Comparison of ENCODE assay signal across 1 cellular context in the genomic region with DNA sequence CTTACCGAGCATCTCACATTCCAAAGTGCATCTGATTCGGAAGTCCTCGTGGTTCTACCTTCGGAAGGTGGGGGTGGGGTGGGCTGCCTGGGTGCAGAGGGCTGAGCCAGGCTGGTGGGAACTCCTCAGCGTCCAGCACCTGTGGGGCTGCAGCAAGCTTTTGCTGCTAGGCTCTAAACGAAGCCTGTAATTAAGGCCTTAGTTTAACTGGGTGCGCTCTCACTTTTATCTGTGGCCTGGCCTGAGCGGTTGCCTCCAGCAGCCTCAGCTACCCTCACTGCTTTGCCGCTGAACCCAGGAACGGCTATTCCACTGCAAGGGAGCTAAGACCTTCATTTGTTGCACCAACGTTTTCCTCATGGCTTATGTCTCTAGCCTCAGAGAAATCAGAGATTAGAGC.
TF ChIP-seq lines count a peak whose summit lies in the region.

No MANE protein-coding gene starts in this region.

TF ChIP-seq in HepG2, 621 proteins besides CTCF, POLR2A, EP300 and RAD21 (continues in another document):
- no peak for TF ChIP-seq SP4 (CRISPR knock-in tag; IDR thresholded peaks at IDR 0.05)
- TF ChIP-seq, protein P1, sequence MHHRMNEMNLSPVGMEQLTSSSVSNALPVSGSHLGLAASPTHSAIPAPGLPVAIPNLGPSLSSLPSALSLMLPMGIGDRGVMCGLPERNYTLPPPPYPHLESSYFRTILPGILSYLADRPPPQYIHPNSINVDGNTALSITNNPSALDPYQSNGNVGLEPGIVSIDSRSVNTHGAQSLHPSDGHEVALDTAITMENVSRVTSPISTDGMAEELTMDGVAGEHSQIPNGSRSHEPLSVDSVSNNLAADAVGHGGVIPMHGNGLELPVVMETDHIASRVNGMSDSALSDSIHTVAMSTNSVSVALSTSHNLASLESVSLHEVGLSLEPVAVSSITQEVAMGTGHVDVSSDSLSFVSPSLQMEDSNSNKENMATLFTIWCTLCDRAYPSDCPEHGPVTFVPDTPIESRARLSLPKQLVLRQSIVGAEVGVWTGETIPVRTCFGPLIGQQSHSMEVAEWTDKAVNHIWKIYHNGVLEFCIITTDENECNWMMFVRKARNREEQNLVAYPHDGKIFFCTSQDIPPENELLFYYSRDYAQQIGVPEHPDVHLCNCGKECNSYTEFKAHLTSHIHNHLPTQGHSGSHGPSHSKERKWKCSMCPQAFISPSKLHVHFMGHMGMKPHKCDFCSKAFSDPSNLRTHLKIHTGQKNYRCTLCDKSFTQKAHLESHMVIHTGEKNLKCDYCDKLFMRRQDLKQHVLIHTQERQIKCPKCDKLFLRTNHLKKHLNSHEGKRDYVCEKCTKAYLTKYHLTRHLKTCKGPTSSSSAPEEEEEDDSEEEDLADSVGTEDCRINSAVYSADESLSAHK (CRISPR knock-in tag; IDR thresholded peaks at IDR 0.05; ENCODE audit: borderline replicate concordance) = no peak
- TF ChIP-seq, protein P2, sequence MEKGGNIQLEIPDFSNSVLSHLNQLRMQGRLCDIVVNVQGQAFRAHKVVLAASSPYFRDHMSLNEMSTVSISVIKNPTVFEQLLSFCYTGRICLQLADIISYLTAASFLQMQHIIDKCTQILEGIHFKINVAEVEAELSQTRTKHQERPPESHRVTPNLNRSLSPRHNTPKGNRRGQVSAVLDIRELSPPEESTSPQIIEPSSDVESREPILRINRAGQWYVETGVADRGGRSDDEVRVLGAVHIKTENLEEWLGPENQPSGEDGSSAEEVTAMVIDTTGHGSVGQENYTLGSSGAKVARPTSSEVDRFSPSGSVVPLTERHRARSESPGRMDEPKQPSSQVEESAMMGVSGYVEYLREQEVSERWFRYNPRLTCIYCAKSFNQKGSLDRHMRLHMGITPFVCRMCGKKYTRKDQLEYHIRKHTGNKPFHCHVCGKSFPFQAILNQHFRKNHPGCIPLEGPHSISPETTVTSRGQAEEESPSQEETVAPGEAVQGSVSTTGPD (CRISPR knock-in tag; IDR thresholded peaks at IDR 0.05) = no peak
- TF ChIP-seq ZNF556 (CRISPR knock-in tag; IDR thresholded peaks at IDR 0.05; ENCODE audit: borderline replicate concordance) = peak; percentile 5; the same call in 1 of the 2 replicates
- TF ChIP-seq ESRRA (CRISPR knock-in tag; IDR thresholded peaks at IDR 0.05; ENCODE audit: low read depth) = no peak
- TF ChIP-seq ZNF549 (CRISPR knock-in tag; IDR thresholded peaks at IDR 0.05) = no peak
- no peak for TF ChIP-seq YEATS4 (CRISPR knock-in tag; IDR thresholded peaks at IDR 0.05; ENCODE audit: borderline replicate concordance)
- TF ChIP-seq ZBTB38 (CRISPR knock-in tag; IDR thresholded peaks at IDR 0.05) = peak; percentile 5; the same call in 1 of the 2 replicates
- no peak for TF ChIP-seq EZH2 (conservative IDR thresholded peaks at IDR 0.05; ENCODE audit: low read depth, low read length)
- no peak for TF ChIP-seq ZNF367 (CRISPR knock-in tag; IDR thresholded peaks at IDR 0.05; ENCODE audit: borderline replicate concordance)
- TF ChIP-seq SIX1 (CRISPR knock-in tag; IDR thresholded peaks at IDR 0.05; ENCODE audit: borderline replicate concordance) = peak; percentile 10; the same call in 1 of the 2 replicates
- TF ChIP-seq, protein P3, sequence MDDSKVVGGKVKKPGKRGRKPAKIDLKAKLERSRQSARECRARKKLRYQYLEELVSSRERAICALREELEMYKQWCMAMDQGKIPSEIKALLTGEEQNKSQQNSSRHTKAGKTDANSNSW (CRISPR knock-in tag; IDR thresholded peaks at IDR 0.05; ENCODE audit: borderline replicate concordance) = 0 out of 2 replicates have a peak, but pooled peaks have one; percentile 42
- TF ChIP-seq ZNF530 (CRISPR knock-in tag; IDR thresholded peaks at IDR 0.05; ENCODE audit: low read depth) = 0 out of 2 replicates have a peak, but pooled peaks have one; percentile 13
- TF ChIP-seq, protein P4, sequence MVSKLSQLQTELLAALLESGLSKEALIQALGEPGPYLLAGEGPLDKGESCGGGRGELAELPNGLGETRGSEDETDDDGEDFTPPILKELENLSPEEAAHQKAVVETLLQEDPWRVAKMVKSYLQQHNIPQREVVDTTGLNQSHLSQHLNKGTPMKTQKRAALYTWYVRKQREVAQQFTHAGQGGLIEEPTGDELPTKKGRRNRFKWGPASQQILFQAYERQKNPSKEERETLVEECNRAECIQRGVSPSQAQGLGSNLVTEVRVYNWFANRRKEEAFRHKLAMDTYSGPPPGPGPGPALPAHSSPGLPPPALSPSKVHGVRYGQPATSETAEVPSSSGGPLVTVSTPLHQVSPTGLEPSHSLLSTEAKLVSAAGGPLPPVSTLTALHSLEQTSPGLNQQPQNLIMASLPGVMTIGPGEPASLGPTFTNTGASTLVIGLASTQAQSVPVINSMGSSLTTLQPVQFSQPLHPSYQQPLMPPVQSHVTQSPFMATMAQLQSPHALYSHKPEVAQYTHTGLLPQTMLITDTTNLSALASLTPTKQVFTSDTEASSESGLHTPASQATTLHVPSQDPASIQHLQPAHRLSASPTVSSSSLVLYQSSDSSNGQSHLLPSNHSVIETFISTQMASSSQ (IDR thresholded peaks at IDR 0.05; ENCODE audit: low read depth) = no peak
- TF ChIP-seq, protein P4 (CRISPR knock-in tag; IDR thresholded peaks at IDR 0.05; ENCODE audit: borderline replicate concordance) = no peak
- 0 out of 2 replicates have a peak, but pooled peaks have one; percentile 6 for TF ChIP-seq ZMYM2 (CRISPR knock-in tag; IDR thresholded peaks at IDR 0.05)
- TF ChIP-seq, protein P5, sequence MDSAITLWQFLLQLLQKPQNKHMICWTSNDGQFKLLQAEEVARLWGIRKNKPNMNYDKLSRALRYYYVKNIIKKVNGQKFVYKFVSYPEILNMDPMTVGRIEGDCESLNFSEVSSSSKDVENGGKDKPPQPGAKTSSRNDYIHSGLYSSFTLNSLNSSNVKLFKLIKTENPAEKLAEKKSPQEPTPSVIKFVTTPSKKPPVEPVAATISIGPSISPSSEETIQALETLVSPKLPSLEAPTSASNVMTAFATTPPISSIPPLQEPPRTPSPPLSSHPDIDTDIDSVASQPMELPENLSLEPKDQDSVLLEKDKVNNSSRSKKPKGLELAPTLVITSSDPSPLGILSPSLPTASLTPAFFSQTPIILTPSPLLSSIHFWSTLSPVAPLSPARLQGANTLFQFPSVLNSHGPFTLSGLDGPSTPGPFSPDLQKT (CRISPR knock-in tag; IDR thresholded peaks at IDR 0.05; ENCODE audit: borderline replicate concordance) = no peak
- TF ChIP-seq, protein P6, sequence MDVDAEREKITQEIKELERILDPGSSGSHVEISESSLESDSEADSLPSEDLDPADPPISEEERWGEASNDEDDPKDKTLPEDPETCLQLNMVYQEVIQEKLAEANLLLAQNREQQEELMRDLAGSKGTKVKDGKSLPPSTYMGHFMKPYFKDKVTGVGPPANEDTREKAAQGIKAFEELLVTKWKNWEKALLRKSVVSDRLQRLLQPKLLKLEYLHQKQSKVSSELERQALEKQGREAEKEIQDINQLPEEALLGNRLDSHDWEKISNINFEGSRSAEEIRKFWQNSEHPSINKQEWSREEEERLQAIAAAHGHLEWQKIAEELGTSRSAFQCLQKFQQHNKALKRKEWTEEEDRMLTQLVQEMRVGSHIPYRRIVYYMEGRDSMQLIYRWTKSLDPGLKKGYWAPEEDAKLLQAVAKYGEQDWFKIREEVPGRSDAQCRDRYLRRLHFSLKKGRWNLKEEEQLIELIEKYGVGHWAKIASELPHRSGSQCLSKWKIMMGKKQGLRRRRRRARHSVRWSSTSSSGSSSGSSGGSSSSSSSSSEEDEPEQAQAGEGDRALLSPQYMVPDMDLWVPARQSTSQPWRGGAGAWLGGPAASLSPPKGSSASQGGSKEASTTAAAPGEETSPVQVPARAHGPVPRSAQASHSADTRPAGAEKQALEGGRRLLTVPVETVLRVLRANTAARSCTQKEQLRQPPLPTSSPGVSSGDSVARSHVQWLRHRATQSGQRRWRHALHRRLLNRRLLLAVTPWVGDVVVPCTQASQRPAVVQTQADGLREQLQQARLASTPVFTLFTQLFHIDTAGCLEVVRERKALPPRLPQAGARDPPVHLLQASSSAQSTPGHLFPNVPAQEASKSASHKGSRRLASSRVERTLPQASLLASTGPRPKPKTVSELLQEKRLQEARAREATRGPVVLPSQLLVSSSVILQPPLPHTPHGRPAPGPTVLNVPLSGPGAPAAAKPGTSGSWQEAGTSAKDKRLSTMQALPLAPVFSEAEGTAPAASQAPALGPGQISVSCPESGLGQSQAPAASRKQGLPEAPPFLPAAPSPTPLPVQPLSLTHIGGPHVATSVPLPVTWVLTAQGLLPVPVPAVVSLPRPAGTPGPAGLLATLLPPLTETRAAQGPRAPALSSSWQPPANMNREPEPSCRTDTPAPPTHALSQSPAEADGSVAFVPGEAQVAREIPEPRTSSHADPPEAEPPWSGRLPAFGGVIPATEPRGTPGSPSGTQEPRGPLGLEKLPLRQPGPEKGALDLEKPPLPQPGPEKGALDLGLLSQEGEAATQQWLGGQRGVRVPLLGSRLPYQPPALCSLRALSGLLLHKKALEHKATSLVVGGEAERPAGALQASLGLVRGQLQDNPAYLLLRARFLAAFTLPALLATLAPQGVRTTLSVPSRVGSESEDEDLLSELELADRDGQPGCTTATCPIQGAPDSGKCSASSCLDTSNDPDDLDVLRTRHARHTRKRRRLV (CRISPR knock-in tag; IDR thresholded peaks at IDR 0.05) = no peak
- TF ChIP-seq NCOA1 (CRISPR knock-in tag; IDR thresholded peaks at IDR 0.05) = 0 out of 2 replicates have a peak, but pooled peaks have one; percentile 9
- TF ChIP-seq ZSCAN30 (CRISPR knock-in tag; IDR thresholded peaks at IDR 0.05) = no peak
- TF ChIP-seq ZNF383 (CRISPR knock-in tag; IDR thresholded peaks at IDR 0.05; ENCODE audit: borderline replicate concordance) = 0 out of 2 replicates have a peak, but pooled peaks have one; percentile 4
- TF ChIP-seq ZNF230 (CRISPR knock-in tag; IDR thresholded peaks at IDR 0.05) = no peak
- no peak for TF ChIP-seq ATF7 (IDR thresholded peaks at IDR 0.05)
- TF ChIP-seq ATF7 (CRISPR knock-in tag; IDR thresholded peaks at IDR 0.05) = peak; percentile 34; the same call in 1 of the 2 replicates
- TF ChIP-seq RBAK (CRISPR knock-in tag; IDR thresholded peaks at IDR 0.05) = no peak
- no peak for TF ChIP-seq HMG20B (CRISPR knock-in tag; conservative IDR thresholded peaks at IDR 0.05)
- no peak for TF ChIP-seq ZKSCAN5 (CRISPR knock-in tag; IDR thresholded peaks at IDR 0.05)
- TF ChIP-seq ZNF788 (CRISPR knock-in tag; IDR thresholded peaks at IDR 0.05; ENCODE audit: borderline replicate concordance) = no peak
- no peak for TF ChIP-seq CENPT (CRISPR knock-in tag; IDR thresholded peaks at IDR 0.05; ENCODE audit: low read depth)
- TF ChIP-seq ZNF615 (CRISPR knock-in tag; IDR thresholded peaks at IDR 0.05; ENCODE audit: borderline replicate concordance) = 0 out of 2 replicates have a peak, but pooled peaks have one; percentile 4
- TF ChIP-seq ZNF468 (CRISPR knock-in tag; IDR thresholded peaks at IDR 0.05) = no peak
- TF ChIP-seq, protein P7, sequence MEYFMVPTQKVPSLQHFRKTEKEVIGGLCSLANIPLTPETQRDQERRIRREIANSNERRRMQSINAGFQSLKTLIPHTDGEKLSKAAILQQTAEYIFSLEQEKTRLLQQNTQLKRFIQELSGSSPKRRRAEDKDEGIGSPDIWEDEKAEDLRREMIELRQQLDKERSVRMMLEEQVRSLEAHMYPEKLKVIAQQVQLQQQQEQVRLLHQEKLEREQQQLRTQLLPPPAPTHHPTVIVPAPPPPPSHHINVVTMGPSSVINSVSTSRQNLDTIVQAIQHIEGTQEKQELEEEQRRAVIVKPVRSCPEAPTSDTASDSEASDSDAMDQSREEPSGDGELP (IDR thresholded peaks at IDR 0.05; ENCODE audit: borderline replicate concordance, low read depth) = no peak
- TF ChIP-seq PRPF4 (IDR thresholded peaks at IDR 0.05; ENCODE audit: low read depth, low read length, poor library complexity, severe bottlenecking) = peak; percentile 50
- TF ChIP-seq, protein P8, sequence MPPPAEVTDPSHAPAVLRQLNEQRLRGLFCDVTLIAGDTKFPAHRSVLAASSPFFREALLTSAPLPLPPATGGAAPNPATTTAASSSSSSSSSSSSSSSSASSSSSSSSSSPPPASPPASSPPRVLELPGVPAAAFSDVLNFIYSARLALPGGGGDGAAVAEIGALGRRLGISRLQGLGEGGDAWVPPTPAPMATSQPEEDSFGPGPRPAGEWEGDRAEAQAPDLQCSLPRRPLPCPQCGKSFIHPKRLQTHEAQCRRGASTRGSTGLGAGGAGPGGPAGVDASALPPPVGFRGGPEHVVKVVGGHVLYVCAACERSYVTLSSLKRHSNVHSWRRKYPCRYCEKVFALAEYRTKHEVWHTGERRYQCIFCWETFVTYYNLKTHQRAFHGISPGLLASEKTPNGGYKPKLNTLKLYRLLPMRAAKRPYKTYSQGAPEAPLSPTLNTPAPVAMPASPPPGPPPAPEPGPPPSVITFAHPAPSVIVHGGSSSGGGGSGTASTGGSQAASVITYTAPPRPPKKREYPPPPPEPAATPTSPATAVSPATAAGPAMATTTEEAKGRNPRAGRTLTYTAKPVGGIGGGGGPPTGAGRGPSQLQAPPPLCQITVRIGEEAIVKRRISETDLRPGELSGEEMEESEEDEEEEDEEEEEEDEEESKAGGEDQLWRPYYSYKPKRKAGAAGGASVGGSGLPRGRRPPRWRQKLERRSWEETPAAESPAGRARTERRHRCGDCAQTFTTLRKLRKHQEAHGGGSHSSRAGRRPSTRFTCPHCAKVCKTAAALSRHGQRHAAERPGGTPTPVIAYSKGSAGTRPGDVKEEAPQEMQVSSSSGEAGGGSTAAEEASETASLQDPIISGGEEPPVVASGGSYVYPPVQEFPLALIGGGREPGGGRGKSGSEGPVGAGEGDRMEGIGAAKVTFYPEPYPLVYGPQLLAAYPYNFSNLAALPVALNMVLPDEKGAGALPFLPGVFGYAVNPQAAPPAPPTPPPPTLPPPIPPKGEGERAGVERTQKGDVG (CRISPR knock-in tag; IDR thresholded peaks at IDR 0.05; ENCODE audit: borderline replicate concordance) = peak; percentile 85
- TF ChIP-seq, protein P9, sequence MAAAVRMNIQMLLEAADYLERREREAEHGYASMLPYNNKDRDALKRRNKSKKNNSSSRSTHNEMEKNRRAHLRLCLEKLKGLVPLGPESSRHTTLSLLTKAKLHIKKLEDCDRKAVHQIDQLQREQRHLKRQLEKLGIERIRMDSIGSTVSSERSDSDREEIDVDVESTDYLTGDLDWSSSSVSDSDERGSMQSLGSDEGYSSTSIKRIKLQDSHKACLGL (CRISPR knock-in tag; IDR thresholded peaks at IDR 0.05) = no peak
- TF ChIP-seq, protein P10, sequence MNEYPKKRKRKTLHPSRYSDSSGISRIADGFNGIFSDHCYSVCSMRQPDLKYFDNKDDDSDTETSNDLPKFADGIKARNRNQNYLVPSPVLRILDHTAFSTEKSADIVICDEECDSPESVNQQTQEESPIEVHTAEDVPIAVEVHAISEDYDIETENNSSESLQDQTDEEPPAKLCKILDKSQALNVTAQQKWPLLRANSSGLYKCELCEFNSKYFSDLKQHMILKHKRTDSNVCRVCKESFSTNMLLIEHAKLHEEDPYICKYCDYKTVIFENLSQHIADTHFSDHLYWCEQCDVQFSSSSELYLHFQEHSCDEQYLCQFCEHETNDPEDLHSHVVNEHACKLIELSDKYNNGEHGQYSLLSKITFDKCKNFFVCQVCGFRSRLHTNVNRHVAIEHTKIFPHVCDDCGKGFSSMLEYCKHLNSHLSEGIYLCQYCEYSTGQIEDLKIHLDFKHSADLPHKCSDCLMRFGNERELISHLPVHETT (CRISPR knock-in tag; conservative IDR thresholded peaks at IDR 0.05) = no peak
